ENCODE assay signal across 27 cellular contexts in the genomic region with DNA sequence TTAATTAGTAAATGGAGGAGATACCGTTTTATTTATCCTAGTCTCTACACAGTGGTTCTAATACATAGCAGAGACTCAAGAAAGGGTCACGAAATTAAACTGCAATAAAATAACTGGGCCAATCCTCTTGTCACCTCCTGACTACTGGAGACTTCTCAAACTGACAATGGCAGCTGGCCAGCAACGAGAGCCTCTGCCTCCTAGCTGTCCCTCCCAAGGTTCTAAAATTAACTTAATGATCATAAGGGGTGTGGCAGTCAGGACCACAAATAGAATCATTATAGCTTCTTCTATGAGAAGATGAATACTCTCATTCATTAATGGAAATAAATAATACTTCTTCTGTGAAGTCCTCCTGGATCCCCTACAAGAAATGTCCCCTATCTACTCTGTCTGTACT.
A peak's percentile ranks its signal among the peaks of the same experiment; 100 is the strongest.
DNase-seq lines count a peak whose midpoint lies in the region; ATAC-seq and TF ChIP-seq lines count a peak whose summit lies in the region.
"Had no signal": no experiment of that assay in that cellular context is flagged by ENCODE, and none has a peak within 500 bp of the region (broad histone marks: within the 10 kb centered on the region; RNA-seq: fewer than 3 reads in every experiment).

No MANE protein-coding gene starts in this region.

- H3K36me3 Mint-ChIP-seq in IgD-negative memory B cell, result peaks cover 13% of the 10 kb centered on the region
- H3K36me3 Mint-ChIP-seq in activated T-cell treated with anti-CD3 and anti-CD28 coated beads, Interleukin-2, amount 50 U/mL, for 4 hours (ENCODE audit: insufficient read depth), result peaks cover 43% of the 10 kb centered on the region
- peaks cover 20% of the 10 kb centered on the region for H3K36me3 Mint-ChIP-seq in neural progenitor cell

- no peak overlapping the region for H2AFZ ChIP-seq in neural progenitor cell (replicated peaks)

- H3K9me3 Mint-ChIP-seq in IgD-negative memory B cell (peaks cover 0 to 8% (median 3%) of the 10 kb centered on the region in 3 donors), neural progenitor cell (peaks cover 9% of the 10 kb centered on the region)
- peaks cover 7% of the 10 kb centered on the region for H3K9me3 Mint-ChIP-seq in activated T-cell treated with anti-CD3 and anti-CD28 coated beads, Interleukin-2, amount 50 U/mL, for 4 hours
- H3K9me3 Mint-ChIP-seq: activated CD8-positive, alpha-beta T cell treated with anti-CD3 and anti-CD28 coated beads for 36 hours had no signal

- TF ChIP-seq CTCF in neural progenitor cell (IDR thresholded peaks at IDR 0.05), result no peak
- no peak for TF ChIP-seq CTCF in esophagus squamous epithelium (IDR thresholded peaks at IDR 0.05)

- no peak overlapping the region for H3K4me3 Mint-ChIP-seq in IgD-negative memory B cell
- H3K4me3 Mint-ChIP-seq in activated T-cell treated with anti-CD3 and anti-CD28 coated beads, Interleukin-2, amount 50 U/mL, for 4 hours, result no peak overlapping the region
- H3K4me3 Mint-ChIP-seq in neural progenitor cell, result no peak overlapping the region
- H3K4me3 Mint-ChIP-seq: activated CD8-positive, alpha-beta T cell treated with anti-CD3 and anti-CD28 coated beads for 36 hours had no signal

- H3K36me3 ChIP-seq in skeletal muscle tissue (ENCODE audit: control insufficient read depth in 3 of 3, insufficient read depth in 3 of 3, low read length in 3 of 3), result peaks cover 2 to 5% (median 3%) of the 10 kb centered on the region in 3 donors
- no peaks in the 10 kb centered on the region for H3K36me3 ChIP-seq in neural progenitor cell
- H3K36me3 ChIP-seq in esophagus squamous epithelium, result peaks cover 0 to 30% (median 0%) of the 10 kb centered on the region in 3 donors
- H3K36me3 ChIP-seq: SJSA1 had no signal

- peak overlapping the region in 1 of 3 donors; percentile 48 for H3K9ac ChIP-seq in skeletal muscle tissue (ENCODE audit: low read depth in 1 of 3, low read length in 3 of 3)
- H3K9ac ChIP-seq in neural progenitor cell, result no peak overlapping the region

- no peaks in the 10 kb centered on the region for H3F3A ChIP-seq in neural progenitor cell (ENCODE audit: low read depth)

- ATAC-seq in left ventricle myocardium superior (peak; percentile 97), GM19455 (IDR thresholded peaks at IDR 0.05; ENCODE audit: unreplicated experiment) (no peak)
- no peak for ATAC-seq in activated T-cell treated with anti-CD3 and anti-CD28 coated beads, Interleukin-2, amount 50 U/mL, for 4 hours
- ATAC-seq: activated CD8-positive, alpha-beta T cell treated with anti-CD3 and anti-CD28 coated beads for 36 hours had no signal

- H3K27me3 ChIP-seq in skeletal muscle tissue (ENCODE audit: control insufficient read depth in 3 of 3, insufficient read depth in 3 of 3, low read length in 3 of 3) (no peaks in the 10 kb centered on the region), neural progenitor cell (no peaks in the 10 kb centered on the region), esophagus squamous epithelium (no peaks in the 10 kb centered on the region)
- H3K27me3 ChIP-seq: BE2C, neutrophil, Peyer's patch, SJSA1, stomach, transverse colon had no signal

- H3K4me1 ChIP-seq in skeletal muscle tissue (ENCODE audit: control insufficient read depth in 3 of 3, insufficient read depth in 3 of 3, low read length in 3 of 3), result peaks cover 12 to 24% (median 13%) of the 10 kb centered on the region in 3 donors
- no peaks in the 10 kb centered on the region for H3K4me1 ChIP-seq in neural progenitor cell
- H3K4me1 ChIP-seq in esophagus squamous epithelium, result no peaks in the 10 kb centered on the region
- H3K4me1 ChIP-seq: BE2C, Peyer's patch, SJSA1, transverse colon had no signal

- H3K4me1 Mint-ChIP-seq in IgD-negative memory B cell, result peaks cover 6 to 21% (median 17%) of the 10 kb centered on the region in 3 donors
- H3K4me1 Mint-ChIP-seq in activated T-cell treated with anti-CD3 and anti-CD28 coated beads, Interleukin-2, amount 50 U/mL, for 4 hours (ENCODE audit: low read depth), result peaks cover 30% of the 10 kb centered on the region
- H3K4me1 Mint-ChIP-seq in neural progenitor cell, result no peaks in the 10 kb centered on the region

- intact Hi-C loops in left ventricle myocardium superior (cut with micrococcal nuclease) (no loop called here), esophagus squamous epithelium (cut with DNase I) (no loop called here)

- H3K79me2 ChIP-seq in neural progenitor cell (ENCODE audit: low read depth), result no peaks in the 10 kb centered on the region

- H3K4me3 ChIP-seq in skeletal muscle tissue (ENCODE audit: low read length in 3 of 3), result no peak overlapping the region
- no peak overlapping the region for H3K4me3 ChIP-seq in neural progenitor cell
- no peak overlapping the region for H3K4me3 ChIP-seq in esophagus squamous epithelium
- H3K4me3 ChIP-seq: Peyer's patch, SJSA1, stomach, transverse colon had no signal

- no peak overlapping the region for H3K4me2 ChIP-seq in neural progenitor cell

- H3K9me3 ChIP-seq in skeletal muscle tissue (ENCODE audit: control insufficient read depth in 3 of 3, low read length in 3 of 3) (no peaks in the 10 kb centered on the region), neural progenitor cell (ENCODE audit: low read depth) (no peaks in the 10 kb centered on the region), esophagus squamous epithelium (no peaks in the 10 kb centered on the region)
- H3K9me3 ChIP-seq: BE2C, neutrophil, Peyer's patch, SJSA1, stomach had no signal

- no peaks in the 10 kb centered on the region for H4K20me1 ChIP-seq in neural progenitor cell (ENCODE audit: low read depth)

- no peaks in the 10 kb centered on the region for H3K27me3 Mint-ChIP-seq in IgD-negative memory B cell
- no peaks in the 10 kb centered on the region for H3K27me3 Mint-ChIP-seq in activated T-cell treated with anti-CD3 and anti-CD28 coated beads, Interleukin-2, amount 50 U/mL, for 4 hours (ENCODE audit: low read depth)
- H3K27me3 Mint-ChIP-seq in neural progenitor cell (ENCODE audit: insufficient read depth, low read depth), result no peaks in the 10 kb centered on the region
- H3K27me3 Mint-ChIP-seq: activated CD8-positive, alpha-beta T cell treated with anti-CD3 and anti-CD28 coated beads for 36 hours; progenitor cell of endocrine pancreas had no signal

- H3K27ac Mint-ChIP-seq in IgD-negative memory B cell (peak overlapping the region in 2 of 3 donors; percentile 75 to 80), neural progenitor cell (no peak overlapping the region)
- H3K27ac Mint-ChIP-seq: activated CD8-positive, alpha-beta T cell treated with anti-CD3 and anti-CD28 coated beads for 36 hours had no signal

- peak; percentile 80 for DNase-seq in left ventricle myocardium superior
- DNase-seq in activated T-cell treated with anti-CD3 and anti-CD28 coated beads, Interleukin-2, amount 50 U/mL, for 4 hours, result no peak
- no peak for DNase-seq in neural progenitor cell (ENCODE audit: low spot score)
- no peak for DNase-seq in esophagus squamous epithelium (lab: John Stamatoyannopoulos, UW)
- DNase-seq: activated CD4-positive, alpha-beta T cell treated with anti-CD3 and anti-CD28 coated beads for 1 hour; activated CD8-positive, alpha-beta T cell treated with anti-CD3 and anti-CD28 coated beads for 36 hours; activated effector memory CD4-positive, alpha-beta T cell treated with Interleukin-2 at 50 U/mL for 16 hours; BE2C; central memory CD4-positive, alpha-beta T cell; DMS53; GF-D8; glutamatergic neuron; H7; NCI-H2029 treated with DMSO at 0.1 percent for 48 hours; NCI-H226; NCI-H69; Peyer's patch; stomach; T-helper 1 cell; transverse colon had no signal

- no peak for TF ChIP-seq POLR2A in esophagus squamous epithelium (IDR thresholded peaks at IDR 0.05)

- whole genome bisulfite sequencing in esophagus squamous epithelium, 2 donors, result 69% methylated on average over 3 of the region's 3 CpGs

- H3K27ac ChIP-seq in cingulate gyrus (ENCODE audit: low read depth, low read length) (peak overlapping the region; percentile 32), skeletal muscle tissue (ENCODE audit: low read depth, low read length) (peak overlapping the region; percentile 69), neural progenitor cell (no peak overlapping the region), esophagus squamous epithelium (no peak overlapping the region)
- H3K27ac ChIP-seq: neutrophil, Peyer's patch, SJSA1, stomach, transverse colon had no signal

Comparison
In these comparisons a context has a peak if more than half of its experiments do, and no peak if none do; other contexts are left out.
1. H3K27ac ChIP-seq: peak in cingulate gyrus (single experiment) and skeletal muscle tissue (single experiment); none in neural progenitor cell (single experiment) and esophagus squamous epithelium (0 of 4).